In genomic region chr11:78973833-78974232, GRCh38 we compare ENCODE assay signal across 32 cellular contexts.
"Had no signal": no experiment of that assay in that cellular context is flagged by ENCODE, and none has a peak within 500 bp of the region (broad histone marks: within the 10 kb centered on the region; RNA-seq: fewer than 3 reads in every experiment).

No MANE protein-coding gene starts in this region.

- H3K27me3 ChIP-seq: brain microvascular endothelial cell, SJCRH30 had no signal

- H3K27ac Mint-ChIP-seq: activated CD4-positive, alpha-beta T cell treated with anti-CD3 and anti-CD28 coated beads, Interleukin-2, amount 10 ng/mL, durations not matched to agents 24 days and 14 days; activated CD8-positive, alpha-beta T cell treated with anti-CD3 and anti-CD28 coated beads for 36 hours; activated naive CD8-positive, alpha-beta T cell treated with anti-CD3 and anti-CD28 coated beads for 36 hours; activated T-cell treated with anti-CD3 and anti-CD28 coated beads, Interleukin-2, amount 50 U/mL, for 72 hours; activated T-helper 17 cell treated with anti-CD3 and anti-CD28 coated beads, Interleukin-2, amount 50 U/mL, for 72 hours had no signal

- DNase-seq: activated CD4-positive, alpha-beta T cell treated with anti-CD3 and anti-CD28 coated beads, Interleukin-2, amount 10 ng/mL, durations not matched to agents 24 days and 14 days; activated CD4-positive, alpha-beta T cell treated with anti-CD3 and anti-CD28 coated beads, Interleukin-2, amount 50 U/mL, for 4 hours; activated CD8-positive, alpha-beta T cell treated with anti-CD3 and anti-CD28 coated beads for 36 hours; activated effector memory CD4-positive, alpha-beta T cell treated with anti-CD3 and anti-CD28 coated beads, Interleukin-2, amount 50 U/mL, for 16 hours; activated naive CD4-positive, alpha-beta T cell; activated naive CD4-positive, alpha-beta T cell treated with anti-CD3 and anti-CD28 coated beads, Interleukin-2, amount 50 U/mL, for 16 hours; activated naive CD8-positive, alpha-beta T cell treated with anti-CD3 and anti-CD28 coated beads for 36 hours; activated T-cell treated with anti-CD3 and anti-CD28 coated beads, Interleukin-2, amount 50 U/mL, for 1 hour; activated T-cell treated with anti-CD3 and anti-CD28 coated beads, Interleukin-2, amount 50 U/mL, for 72 hours; amniotic stem cell; aorta; brain microvascular endothelial cell; central memory CD4-positive, alpha-beta T cell; Kasumi-1; MM.1S; MV-4-11; NCI-H1092; NCI-H1436 treated with DMSO at 0.1 percent for 48 hours; NCI-H1694 treated with DMSO at 0.1 percent for 48 hours; NCI-H2029; NCI-H345; NCI-H524 treated with DMSO at 0.1 percent for 48 hours; NCI-H748 treated with DMSO at 0.1 percent for 48 hours; NK-92 treated with Interleukin-12 subunit alpha and Interleukin-12 subunit beta, amount 100 ng/mL, for 24 hours; PC-9; SJCRH30; T1000; WERI-Rb-1 had no signal

- H3K4me3 ChIP-seq: PC-9, SJCRH30, SK-N-MC had no signal

- H2AFZ ChIP-seq: PC-9 had no signal

- H3K4me3 Mint-ChIP-seq: activated CD4-positive, alpha-beta T cell treated with anti-CD3 and anti-CD28 coated beads, Interleukin-2, amount 10 ng/mL, durations not matched to agents 24 days and 14 days; activated CD8-positive, alpha-beta T cell treated with anti-CD3 and anti-CD28 coated beads for 36 hours; activated naive CD8-positive, alpha-beta T cell treated with anti-CD3 and anti-CD28 coated beads for 36 hours; activated T-cell treated with anti-CD3 and anti-CD28 coated beads, Interleukin-2, amount 50 U/mL, for 72 hours; activated T-helper 17 cell treated with anti-CD3 and anti-CD28 coated beads, Interleukin-2, amount 50 U/mL, for 72 hours had no signal

- FAIRE-seq: RCC 7860 had no signal

- H3K4me1 Mint-ChIP-seq: activated CD4-positive, alpha-beta T cell treated with anti-CD3 and anti-CD28 coated beads, Interleukin-2, amount 10 ng/mL, durations not matched to agents 24 days and 14 days; activated naive CD8-positive, alpha-beta T cell treated with anti-CD3 and anti-CD28 coated beads for 36 hours; activated T-helper 17 cell treated with anti-CD3 and anti-CD28 coated beads, Interleukin-2, amount 50 U/mL, for 72 hours had no signal

- H3K36me3 ChIP-seq: brain microvascular endothelial cell, SJCRH30, WERI-Rb-1 had no signal

- H3K9me3 ChIP-seq: SJCRH30 had no signal

- H3K27ac ChIP-seq: brain microvascular endothelial cell, PC-9, RWPE1, SJCRH30, SK-N-MC, WERI-Rb-1 had no signal

- H3K27me3 Mint-ChIP-seq: activated CD4-positive, alpha-beta T cell treated with anti-CD3 and anti-CD28 coated beads, Interleukin-2, amount 10 ng/mL, durations not matched to agents 24 days and 14 days had no signal

- H3K4me1 ChIP-seq: SJCRH30 had no signal

- H3K4me2 ChIP-seq: PC-9 had no signal

- H3K36me3 Mint-ChIP-seq: activated naive CD8-positive, alpha-beta T cell treated with anti-CD3 and anti-CD28 coated beads for 36 hours had no signal

- H3K9me3 Mint-ChIP-seq: activated naive CD8-positive, alpha-beta T cell treated with anti-CD3 and anti-CD28 coated beads for 36 hours had no signal
